19 cellular contexts compared by ENCODE assay signal in the genomic region with DNA sequence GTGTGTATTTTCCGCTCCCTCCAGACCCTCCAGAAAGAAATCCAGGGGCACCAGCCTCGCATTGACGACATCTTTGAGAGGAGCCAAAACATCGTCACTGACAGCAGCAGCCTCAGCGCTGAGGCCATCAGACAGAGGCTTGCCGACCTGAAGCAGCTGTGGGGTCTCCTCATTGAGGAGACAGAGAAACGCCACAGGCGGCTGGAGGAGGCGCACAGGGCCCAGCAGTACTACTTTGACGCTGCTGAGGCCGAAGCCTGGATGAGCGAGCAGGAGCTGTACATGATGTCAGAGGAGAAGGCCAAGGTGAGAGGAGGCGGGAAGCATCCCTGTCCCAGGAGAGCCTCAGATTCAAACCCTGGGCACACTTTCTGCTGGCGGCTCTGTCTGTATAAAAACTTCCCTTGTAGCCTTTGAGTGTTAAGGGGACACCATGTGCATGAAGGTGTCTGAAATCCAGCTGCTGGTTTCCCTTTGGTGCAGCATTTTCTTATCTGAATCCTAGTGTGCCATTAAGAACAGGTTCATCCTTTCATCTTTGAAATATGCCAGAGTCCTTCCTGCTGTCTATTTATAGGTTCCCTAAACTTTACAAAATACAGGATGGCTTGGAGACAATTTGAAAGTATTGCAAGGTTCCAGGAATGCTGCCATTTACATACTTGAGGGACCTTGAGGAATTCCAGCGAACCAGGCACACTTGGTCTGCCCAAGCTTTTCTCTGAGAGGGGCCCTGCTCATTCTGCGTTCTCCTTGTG.
DNase-seq lines count a peak whose midpoint lies in the region; ATAC-seq and TF ChIP-seq lines count a peak whose summit lies in the region.
"Had no signal": no experiment of that assay in that cellular context is flagged by ENCODE, and none has a peak within 500 bp of the region (broad histone marks: within the 10 kb centered on the region; RNA-seq: fewer than 3 reads in every experiment).

No MANE protein-coding gene starts in this region.

- POLR2A ChIA-PET in naive thymus-derived CD8-positive, alpha-beta T cell (lab: Charles Lee), result interaction anchor here (1.0 kb wide), 1 partner anchor 20 kb away, joined by 3 read pairs; no protein-coding TSS in a partner anchor

- H2AFZ ChIP-seq in trophoblast cell (ENCODE audit: insufficient read depth, low read length, poor library complexity), result no peak overlapping the region

- no peaks in the 10 kb centered on the region for H3K79me2 ChIP-seq in trophoblast cell (ENCODE audit: control insufficient read depth, insufficient read depth, low read length, poor library complexity)

- H3K79me1 ChIP-seq in trophoblast cell (ENCODE audit: low read length), result peaks cover 8% of the 10 kb centered on the region

- peak overlapping the region; percentile 56 for H3K4ac ChIP-seq in trophoblast cell (ENCODE audit: low read depth, low read length)

- H4K91ac ChIP-seq in trophoblast cell (ENCODE audit: low read depth, low read length), result peak overlapping the region; percentile 81

- WGBS in trophoblast cell (ENCODE audit: extremely low coverage, insufficient coverage, insufficient read length), result no CpG with 5 or more reads among the region's 16 CpGs

- H3K4me3 ChIP-seq in fibroblast of the aortic adventitia (ENCODE audit: low read depth, low read length) (no peak overlapping the region), trophoblast cell (ENCODE audit: low read depth, low read length) (no peak overlapping the region)

- CTCF ChIA-PET in activated naive CD4-positive, alpha-beta T cell treated with anti-CD3 and anti-CD28 coated beads, Interleukin-2, amount 10 ng/mL, durations not matched to agents 7 days and 5 days (lab: Charles Lee), result interaction anchor here (0.9 to 1.9 kb wide), 3 partner anchors 12 to 122 kb away, joined by 3 to 5 read pairs (median 3); no protein-coding TSS in a partner anchor
- CTCF ChIA-PET in activated naive CD4-positive, alpha-beta T cell treated with anti-CD3 and anti-CD28 coated beads for 36 hours (lab: Charles Lee), result interaction anchor here (1.5 kb wide), 1 partner anchor 19 kb away, joined by 5 read pairs; no protein-coding TSS in a partner anchor

- H3K4me2 ChIP-seq in trophoblast cell (ENCODE audit: low read length), result no peak overlapping the region

- no peak overlapping the region for H3K4me3 Mint-ChIP-seq in activated naive CD4-positive, alpha-beta T cell treated with anti-CD3 and anti-CD28 coated beads, Interleukin-2, amount 10 ng/mL, durations not matched to agents 7 days and 5 days
- no peak overlapping the region for H3K4me3 Mint-ChIP-seq in activated naive CD4-positive, alpha-beta T cell treated with anti-CD3 and anti-CD28 coated beads for 36 hours
- no peak overlapping the region for H3K4me3 Mint-ChIP-seq in T-helper 17 cell
- no peak overlapping the region for H3K4me3 Mint-ChIP-seq in naive thymus-derived CD8-positive, alpha-beta T cell
- H3K4me3 Mint-ChIP-seq: CD4-positive, alpha-beta T cell; IgD-negative memory B cell had no signal

- H4K12ac ChIP-seq in trophoblast cell (ENCODE audit: low read depth, low read length), result no peak overlapping the region

- H3K9me3 Mint-ChIP-seq in activated naive CD4-positive, alpha-beta T cell treated with anti-CD3 and anti-CD28 coated beads, Interleukin-2, amount 10 ng/mL, durations not matched to agents 7 days and 5 days, result no peaks in the 10 kb centered on the region
- H3K9me3 Mint-ChIP-seq in activated naive CD4-positive, alpha-beta T cell treated with anti-CD3 and anti-CD28 coated beads for 36 hours, result no peaks in the 10 kb centered on the region
- no peaks in the 10 kb centered on the region for H3K9me3 Mint-ChIP-seq in naive thymus-derived CD8-positive, alpha-beta T cell
- H3K9me3 Mint-ChIP-seq: CD4-positive, alpha-beta T cell; IgD-negative memory B cell had no signal

- H3K36me3 Mint-ChIP-seq in activated naive CD4-positive, alpha-beta T cell treated with anti-CD3 and anti-CD28 coated beads, Interleukin-2, amount 10 ng/mL, durations not matched to agents 7 days and 5 days, result peaks cover 86% of the 10 kb centered on the region
- peaks cover 57% of the 10 kb centered on the region for H3K36me3 Mint-ChIP-seq in activated naive CD4-positive, alpha-beta T cell treated with anti-CD3 and anti-CD28 coated beads for 36 hours (ENCODE audit: low read depth)
- H3K36me3 Mint-ChIP-seq in T-helper 17 cell (ENCODE audit: low read depth), result peaks cover 10% of the 10 kb centered on the region
- H3K36me3 Mint-ChIP-seq in naive thymus-derived CD8-positive, alpha-beta T cell, result peaks cover 6 to 98% (median 49%) of the 10 kb centered on the region in 3 donors

- peaks cover 3% of the 10 kb centered on the region for H3K4me1 Mint-ChIP-seq in activated naive CD4-positive, alpha-beta T cell treated with anti-CD3 and anti-CD28 coated beads, Interleukin-2, amount 10 ng/mL, durations not matched to agents 7 days and 5 days
- H3K4me1 Mint-ChIP-seq in activated naive CD4-positive, alpha-beta T cell treated with anti-CD3 and anti-CD28 coated beads for 36 hours (ENCODE audit: low read depth), result peaks cover 4% of the 10 kb centered on the region
- peaks cover 4% of the 10 kb centered on the region for H3K4me1 Mint-ChIP-seq in T-helper 17 cell
- H3K4me1 Mint-ChIP-seq in naive thymus-derived CD8-positive, alpha-beta T cell, result peaks cover 0 to 7% (median 6%) of the 10 kb centered on the region in 4 donors

- peaks cover 41 to 63% of the 10 kb centered on the region in 2 experiments for H3K36me3 ChIP-seq in trophoblast cell (ENCODE audit: control insufficient read depth in 1 of 2, insufficient read depth in 2 of 2, low read length in 2 of 2)

- no peaks in the 10 kb centered on the region for H3K9me3 ChIP-seq in T-helper 17 cell (ENCODE audit: control insufficient read depth, low read length, poor library complexity, severe bottlenecking)
- no peaks in the 10 kb centered on the region for H3K9me3 ChIP-seq in trophoblast cell (ENCODE audit: insufficient read depth, low read depth, low read length)
- H3K9me3 ChIP-seq: BE2C had no signal

- H2BK120ac ChIP-seq in trophoblast cell (ENCODE audit: insufficient read depth, low read length, poor library complexity), result peak overlapping the region; percentile 47

- no peaks in the 10 kb centered on the region for H3K27me3 ChIP-seq in trophoblast cell (ENCODE audit: insufficient read depth, low read length)
- H3K27me3 ChIP-seq: BE2C had no signal

- peaks cover 12 to 17% of the 10 kb centered on the region in 2 experiments for H3K4me1 ChIP-seq in trophoblast cell (ENCODE audit: control insufficient read depth in 1 of 2, insufficient read depth in 2 of 2, low read length in 2 of 2)
- H3K4me1 ChIP-seq: BE2C had no signal

- H3K27ac Mint-ChIP-seq in activated naive CD4-positive, alpha-beta T cell treated with anti-CD3 and anti-CD28 coated beads, Interleukin-2, amount 10 ng/mL, durations not matched to agents 7 days and 5 days, result peak overlapping the region; percentile 42
- H3K27ac Mint-ChIP-seq in activated naive CD4-positive, alpha-beta T cell treated with anti-CD3 and anti-CD28 coated beads for 36 hours, result no peak overlapping the region
- H3K27ac Mint-ChIP-seq in T-helper 17 cell, result peak overlapping the region; percentile 27
- H3K27ac Mint-ChIP-seq in naive thymus-derived CD8-positive, alpha-beta T cell, result peak overlapping the region in 3 of 10 donors; percentile 24 to 67 (median 51)

- peak overlapping the region; percentile 66 for H3K14ac ChIP-seq in trophoblast cell (ENCODE audit: low read length)

- H2BK12ac ChIP-seq in trophoblast cell (ENCODE audit: low read length), result peak overlapping the region; percentile 19

- peak overlapping the region; percentile 65 for H4K8ac ChIP-seq in trophoblast cell (ENCODE audit: low read depth, low read length)

- peak overlapping the region; percentile 18 for H2BK5ac ChIP-seq in trophoblast cell (ENCODE audit: low read depth, low read length, poor library complexity)

- intact Hi-C loops in activated naive CD4-positive, alpha-beta T cell treated with anti-CD3 and anti-CD28 coated beads for 36 hours (cut with micrococcal nuclease), result no loop called here

- ATAC-seq in T-helper 17 cell (no peak), GM18498 (IDR thresholded peaks at IDR 0.05; ENCODE audit: unreplicated experiment) (no peak)
- no peak for ATAC-seq in naive thymus-derived CD8-positive, alpha-beta T cell
- ATAC-seq: Panc1 had no signal

- no peak for DNase-seq in activated naive CD4-positive, alpha-beta T cell treated with anti-CD3 and anti-CD28 coated beads, Interleukin-2, amount 10 ng/mL, durations not matched to agents 7 days and 5 days
- DNase-seq in activated naive CD4-positive, alpha-beta T cell treated with anti-CD3 and anti-CD28 coated beads for 36 hours, result no peak
- DNase-seq in T-helper 17 cell (no peak), fibroblast of the aortic adventitia (ENCODE audit: low read depth) (peak; percentile 22), trophoblast cell (no peak)
- DNase-seq in activated CD8-positive, alpha-beta memory T cell treated with anti-CD3 and anti-CD28 coated beads, Interleukin-2, amount 50 U/mL, for 4 hours, result no peak
- DNase-seq in naive thymus-derived CD8-positive, alpha-beta T cell, result no peak
- DNase-seq: BE2C; CD4-positive, alpha-beta T cell; HCEC 1CT; NCI-H1105 treated with DMSO at 0.1 percent for 48 hours; NCI-H1694 treated with DMSO at 0.1 percent for 48 hours; NCI-H2107; NCI-H2227 treated with DMSO at 0.1 percent for 48 hours; NCI-H524 had no signal

- peak overlapping the region; percentile 86 for H3K27ac ChIP-seq in trophoblast cell (ENCODE audit: low read depth, low read length)
- H3K27ac ChIP-seq: 22Rv1 had no signal

- no peak for TF ChIP-seq CTCF in fibroblast of the aortic adventitia (IDR thresholded peaks at IDR 0.05; ENCODE audit: insufficient read depth, low read length)

- H3K9ac ChIP-seq in trophoblast cell (ENCODE audit: low read length), result no peak overlapping the region

- H3K27me3 Mint-ChIP-seq in activated naive CD4-positive, alpha-beta T cell treated with anti-CD3 and anti-CD28 coated beads, Interleukin-2, amount 10 ng/mL, durations not matched to agents 7 days and 5 days, result no peaks in the 10 kb centered on the region
- H3K27me3 Mint-ChIP-seq in activated naive CD4-positive, alpha-beta T cell treated with anti-CD3 and anti-CD28 coated beads for 36 hours (ENCODE audit: low read depth), result no peaks in the 10 kb centered on the region
- H3K27me3 Mint-ChIP-seq in T-helper 17 cell, result no peaks in the 10 kb centered on the region
- H3K27me3 Mint-ChIP-seq in naive thymus-derived CD8-positive, alpha-beta T cell, result no peaks in the 10 kb centered on the region
- H3K27me3 Mint-ChIP-seq: CD4-positive, alpha-beta T cell; IgD-negative memory B cell had no signal

- H3K23ac ChIP-seq in trophoblast cell (ENCODE audit: low read length), result no peak overlapping the region

- H2AK5ac ChIP-seq in trophoblast cell (ENCODE audit: low read length), result no peak overlapping the region

- peak overlapping the region; percentile 29 for H3K18ac ChIP-seq in trophoblast cell (ENCODE audit: low read length)
